In genomic region chr7:104208421-104208780, GRCh38 we compare ENCODE assay signal across 8 cellular contexts. TPM values are rescaled to one million over a fixed set of nuclear protein-coding genes. Genes with fewer than 3 reads are reported as not detected.
DNase-seq lines count a peak whose midpoint lies in the region; ATAC-seq, FAIRE-seq and TF ChIP-seq lines count a peak whose summit lies in the region.

No MANE protein-coding gene starts in this region.

- H3K27ac Mint-ChIP-seq in T-helper 2 cell treated with Interferon-gamma antibody and Interleukin-4, amounts not matched to agents 5 μg/mL and 100 μg/mL, for 36 hours = peak overlapping the region; percentile 92
- H3K27ac Mint-ChIP-seq in astrocyte (ENCODE audit: unreplicated experiment) = peak overlapping the region; percentile 93

- FAIRE-seq in astrocyte (lab: Jason Lieb, UNC) (no peak), HepG2 (lab: Jason Lieb, UNC) (no peak)

- in situ Hi-C loops in HepG2 (cut with HindIII; ENCODE audit: extremely low pct_ligation_motif_present, low pct_unique_long_range_greater_than_20kb) = no loop called here

- H2AFZ ChIP-seq in astrocyte (ENCODE audit: low read depth, low read length) (peak overlapping the region; percentile 98), HepG2 (ENCODE audit: low read length) (peak overlapping the region; percentile 74)

- H3K27ac ChIP-seq in astrocyte (ENCODE audit: low read depth, low read length) (peak overlapping the region; percentile 84), HepG2 (ENCODE audit: extremely low read length, insufficient read depth, low read length) (peak overlapping the region; percentile 41), tibial artery (peak overlapping the region; percentile 86 to 94)

- H3K9me3 ChIP-seq in astrocyte (ENCODE audit: insufficient read depth, low read depth, low read length) (no peaks in the 10 kb centered on the region), HepG2 (ENCODE audit: low read length) (no peaks in the 10 kb centered on the region), tibial artery (no peaks in the 10 kb centered on the region)

- H3K36me3 Mint-ChIP-seq in T-helper 2 cell treated with Interferon-gamma antibody and Interleukin-4, amounts not matched to agents 5 μg/mL and 100 μg/mL, for 36 hours (ENCODE audit: low read depth) = peaks cover 5% of the 10 kb centered on the region
- no peaks in the 10 kb centered on the region for H3K36me3 Mint-ChIP-seq in astrocyte (ENCODE audit: low read depth, unreplicated experiment)

- no peak for DNase-seq in T-helper 2 cell treated with Interferon-gamma antibody and Interleukin-4, amounts not matched to agents 5 μg/mL and 100 μg/mL, for 36 hours (ENCODE audit: low spot score)
- DNase-seq in T-helper 2 cell = no peak
- DNase-seq in astrocyte (ENCODE audit: low read depth) = no peak
- DNase-seq in HepG2 (ENCODE audit: low spot score) = no peak
- DNase-seq in tibial artery = no peak
- no peak for DNase-seq in activated CD4-positive, CD25-positive, alpha-beta regulatory T cell (lab: John Stamatoyannopoulos, UW)
- no peak for DNase-seq in COLO668 (lab: John Stamatoyannopoulos, UW; ENCODE audit: unreplicated experiment)
- DNase-seq in dedifferentiated amniotic fluid mesenchymal stem cell (ENCODE audit: extremely low spot score) = no peak

- H4K20me1 ChIP-seq in astrocyte (ENCODE audit: insufficient read depth, low read length) (no peaks in the 10 kb centered on the region), HepG2 (ENCODE audit: insufficient read depth, low read length) (no peaks in the 10 kb centered on the region)

- H3K27me3 ChIP-seq in astrocyte (ENCODE audit: insufficient read depth, low read length) (no peaks in the 10 kb centered on the region), HepG2 (ENCODE audit: control insufficient read depth in 1 of 2, insufficient read depth in 2 of 2, low read length in 2 of 2) (no peaks in the 10 kb centered on the region; a peak in 1 of 5 replicates), tibial artery (no peaks in the 10 kb centered on the region)

- H3K36me3 ChIP-seq in astrocyte (ENCODE audit: insufficient read depth, low read length) (peaks cover 4% of the 10 kb centered on the region), HepG2 (replicated peaks in 1 of 2; ENCODE audit: control insufficient read depth in 1 of 2, insufficient read depth in 2 of 2, low read length in 2 of 2) (peaks cover 0 to 4% of the 10 kb centered on the region in 2 experiments; a peak in 1 of 5 replicates), tibial artery (peaks cover 0 to 4% (median 4%) of the 10 kb centered on the region in 3 donors)

- peak overlapping the region; percentile 92 for H3K4me2 ChIP-seq in astrocyte (ENCODE audit: low read length)
- H3K4me2 ChIP-seq in HepG2 (ENCODE audit: low read depth, low read length) = peak overlapping the region; percentile 84

- BruUV-seq in HepG2 (replicated peaks; lab: Mats Ljungman, UMichigan) = TSS peak; percentile 98

- WGBS in HepG2 (ENCODE audit: low lambda C conversion rate) = 14% methylated on average over 7 of the region's 7 CpGs

- CTCF ChIA-PET in HepG2 (lab: Yijun Ruan, JAX; ENCODE audit: low intra/inter-chr PET ratio, low total read pairs) = no interaction called here

- H3K9ac ChIP-seq in astrocyte (ENCODE audit: low read length) (peak overlapping the region; percentile 96), HepG2 (ENCODE audit: insufficient read depth, low read depth, low read length) (peak overlapping the region; percentile 86)

- TF ChIP-seq CTCF in astrocyte (IDR thresholded peaks at IDR 0.05; ENCODE audit: insufficient read depth, low read depth, low read length) (no peak), HepG2 (CRISPR knock-in tag; IDR thresholded peaks at IDR 0.05) (no peak), tibial artery (IDR thresholded peaks at IDR 0.05) (no peak)

- TF ChIP-seq EP300 in HepG2 (IDR thresholded peaks at IDR 0.05; ENCODE audit: low read depth in 2 of 2, low read length in 2 of 2) (no peak), HepG2 (CRISPR knock-in tag; IDR thresholded peaks at IDR 0.05; ENCODE audit: borderline replicate concordance) (no peak)

- no peaks in the 10 kb centered on the region for H3K9me3 Mint-ChIP-seq in T-helper 2 cell treated with Interferon-gamma antibody and Interleukin-4, amounts not matched to agents 5 μg/mL and 100 μg/mL, for 36 hours
- peaks cover 16% of the 10 kb centered on the region for H3K9me3 Mint-ChIP-seq in astrocyte (ENCODE audit: unreplicated experiment)

- H3K4me3 ChIP-seq in astrocyte (ENCODE audit: insufficient read depth, low read depth, low read length) (peak overlapping the region; percentile 100), HepG2 (replicated peaks in 1 of 3; ENCODE audit: insufficient read depth in 1 of 3, low read depth in 2 of 3, low read length in 3 of 3) (peak overlapping the region; percentile 67 to 92 (median 71)), tibial artery (peak overlapping the region; percentile 85 to 86)

- H3K4me3 Mint-ChIP-seq in T-helper 2 cell treated with Interferon-gamma antibody and Interleukin-4, amounts not matched to agents 5 μg/mL and 100 μg/mL, for 36 hours = peak overlapping the region; percentile 93
- peak overlapping the region; percentile 98 for H3K4me3 Mint-ChIP-seq in astrocyte (ENCODE audit: unreplicated experiment)

- POLR2A ChIA-PET in HepG2 (lab: Yijun Ruan, JAX) = interaction anchor here (1.0 kb wide), 1 partner anchor 9 kb away, joined by 3 read pairs; no protein-coding TSS in a partner anchor

- intact Hi-C loops in HepG2 (cut with micrococcal nuclease; ENCODE audit: unreplicated experiment) (no loop called here), tibial artery (cut with DNase I; ENCODE audit: low total_unique reads) (no loop called here)

- H3K79me2 ChIP-seq in astrocyte (ENCODE audit: insufficient read depth, low read length) (peaks cover 45% of the 10 kb centered on the region), HepG2 (ENCODE audit: insufficient read depth, low read length) (peaks cover 31% of the 10 kb centered on the region)

- H3K4me1 Mint-ChIP-seq in T-helper 2 cell treated with Interferon-gamma antibody and Interleukin-4, amounts not matched to agents 5 μg/mL and 100 μg/mL, for 36 hours (ENCODE audit: low read depth) = peaks cover 21% of the 10 kb centered on the region
- H3K4me1 Mint-ChIP-seq in astrocyte (ENCODE audit: low read depth, unreplicated experiment) = peaks cover 9% of the 10 kb centered on the region

- peaks cover 16% of the 10 kb centered on the region for H3K27me3 Mint-ChIP-seq in T-helper 2 cell treated with Interferon-gamma antibody and Interleukin-4, amounts not matched to agents 5 μg/mL and 100 μg/mL, for 36 hours (ENCODE audit: low read depth)
- peaks cover 10% of the 10 kb centered on the region for H3K27me3 Mint-ChIP-seq in astrocyte (ENCODE audit: low read depth, unreplicated experiment)

- peak; percentile 21 for ATAC-seq in HepG2

- H3K4me1 ChIP-seq in astrocyte (ENCODE audit: insufficient read depth, low read length) (peaks cover 9% of the 10 kb centered on the region), HepG2 (ENCODE audit: insufficient read depth, low read length) (peaks cover 29% of the 10 kb centered on the region), tibial artery (peaks cover 0 to 30% (median 10%) of the 10 kb centered on the region in 4 donors)

- TF ChIP-seq POLR2A in HepG2 (IDR thresholded peaks at IDR 0.05; ENCODE audit: insufficient read depth in 1 of 2, low read depth in 2 of 2, low read length in 2 of 2) = no peak

- TF ChIP-seq RAD21 in HepG2 (CRISPR knock-in tag; IDR thresholded peaks at IDR 0.05) = no peak

TF ChIP-seq in HepG2, 621 proteins besides CTCF, POLR2A, EP300 and RAD21 (continues in another document):
- TF ChIP-seq ZNF879 (CRISPR knock-in tag; IDR thresholded peaks at IDR 0.05) (0 out of 2 replicates have a peak, but pooled peaks have one; percentile 4), ZNF232 (CRISPR knock-in tag; IDR thresholded peaks at IDR 0.05; ENCODE audit: borderline replicate concordance) (0 out of 2 replicates have a peak, but pooled peaks have one; percentile 9), MAFK (conservative IDR thresholded peaks at IDR 0.05 in 1 of 2, IDR thresholded peaks at IDR 0.05 in 1 of 2; ENCODE audit: low read length in 2 of 2) (no peak), ZSCAN12 (CRISPR knock-in tag; IDR thresholded peaks at IDR 0.05) (0 out of 2 replicates have a peak, but pooled peaks have one; percentile 6)

RNA-seq across cellular contexts. Expression of gene ORC5, which starts 0.6 kb away (rescaled TPM):
- total RNA-seq in astrocyte (19.5 and 23.0 TPM in 2 replicates), HepG2 (2016; rRNA removed; fragmentation: Illumina TruSeq; extraction: Trizol) (18.6 and 18.8 TPM in 2 replicates)
- total RNA-seq in HepG2 (2016; cell fraction: cytosol; rRNA removed; fragmentation: Illumina TruSeq; extraction: Trizol; ENCODE audit: low read depth) = 7.2 and 8.0 TPM in 2 replicates
- 18.7 and 19.4 TPM in 2 replicates for total RNA-seq in HepG2 (2016; cell fraction: insoluble cytoplasmic fraction; rRNA removed; fragmentation: Illumina TruSeq; extraction: Trizol)
- 6.4 and 7.0 TPM in 2 replicates for total RNA-seq in HepG2 (2016; cell fraction: membrane; rRNA removed; fragmentation: Illumina TruSeq; extraction: Trizol)
- total RNA-seq in HepG2 (2016; cell fraction: nucleus; rRNA removed; fragmentation: Illumina TruSeq; extraction: Trizol) = 28.4 and 33.0 TPM in 2 replicates
- 3.1 and 4.8 TPM in 2 replicates for polyA plus RNA-seq in HepG2 (2011; rRNA removed)
- polyA plus RNA-seq in HepG2 (2011; cell fraction: cytosol; rRNA removed) = 2.1 and 3.1 TPM in 2 replicates
- polyA plus RNA-seq in HepG2 (2011; cell fraction: nucleus; rRNA removed) = 3.6 and 5.6 TPM in 2 replicates
- 10.9 and 11.1 TPM in 2 replicates for polyA plus RNA-seq in HepG2 (2012)
- 2.5 and 2.9 TPM in 2 replicates for polyA plus RNA-seq in HepG2 (2016; cell fraction: cytosol; fragmentation: Illumina TruSeq; extraction: Trizol; ENCODE audit: low read depth)
- polyA plus RNA-seq in HepG2 (2016; cell fraction: insoluble cytoplasmic fraction; fragmentation: Illumina TruSeq; extraction: Trizol; ENCODE audit: low read depth) = 17.4 and 19.1 TPM in 2 replicates
- 3.0 and 3.4 TPM in 2 replicates for polyA plus RNA-seq in HepG2 (2016; cell fraction: membrane; fragmentation: Illumina TruSeq; extraction: Trizol; ENCODE audit: low read depth)
- polyA plus RNA-seq in HepG2 (2016; cell fraction: nucleus; fragmentation: Illumina TruSeq; extraction: Trizol; ENCODE audit: insufficient read depth, low read depth) = 20.0 and 22.1 TPM in 2 replicates
- 16.6 and 48.2 TPM in 2 replicates for polyA minus RNA-seq in HepG2 (2011; rRNA and poly(A)+ RNA removed; ENCODE audit: low replicate concordance)
- 4.1 and 4.8 TPM in 2 replicates for polyA minus RNA-seq in HepG2 (2011; cell fraction: cytosol; rRNA and poly(A)+ RNA removed)
- polyA minus RNA-seq in HepG2 (2011; cell fraction: nucleus; rRNA and poly(A)+ RNA removed) = 26.6 and 34.5 TPM in 2 replicates
